In genomic region chr3:48966367-48966766, GRCh38 we compare ENCODE assay signal across 1 cellular context.
TF ChIP-seq lines count a peak whose summit lies in the region.

No MANE protein-coding gene starts in this region.

TF ChIP-seq in GM23338, 12 proteins besides CTCF, POLR2A, EP300 and RAD21 (continued from another document):
- no peak for TF ChIP-seq ZNF462 (CRISPR knock-in tag; IDR thresholded peaks at IDR 0.05)
- TF ChIP-seq ZNF331 (CRISPR knock-in tag; IDR thresholded peaks at IDR 0.05; ENCODE audit: low read depth) = no peak
- TF ChIP-seq REST (IDR thresholded peaks at IDR 0.05; ENCODE audit: unreplicated experiment) = no peak
- TF ChIP-seq EZH2phosphoT487 (IDR thresholded peaks at IDR 0.05; ENCODE audit: unreplicated experiment) = no peak
- TF ChIP-seq ETS1 (IDR thresholded peaks at IDR 0.05) = no peak
- TF ChIP-seq POLR2AphosphoS5 (IDR thresholded peaks at IDR 0.05; ENCODE audit: low read depth) = no peak
- no peak for TF ChIP-seq EZH2 (IDR thresholded peaks at IDR 0.05; ENCODE audit: low read depth, unreplicated experiment)
- TF ChIP-seq ZNF114 (CRISPR knock-in tag; IDR thresholded peaks at IDR 0.05) = no peak
- no peak for TF ChIP-seq NANOG (IDR thresholded peaks at IDR 0.05; ENCODE audit: borderline replicate concordance)
- TF ChIP-seq STAT1 (IDR thresholded peaks at IDR 0.05; ENCODE audit: unreplicated experiment) = no peak
